2 cellular contexts compared by ENCODE assay signal in genomic region chr16:14602443-14602963, GRCh38.
TF ChIP-seq lines count a peak whose summit lies in the region.

No MANE protein-coding gene starts in this region.

TF ChIP-seq in A549, 52 proteins besides CTCF, POLR2A, EP300 and RAD21 (continued from another document):
- no peak for TF ChIP-seq ELK1 (IDR thresholded peaks at IDR 0.05; ENCODE audit: low read depth, low read length)
- no peak for TF ChIP-seq CBX2 (IDR thresholded peaks at IDR 0.05; ENCODE audit: borderline replicate concordance, low read depth)
- TF ChIP-seq NPAS2 (CRISPR knock-in tag; IDR thresholded peaks at IDR 0.05; ENCODE audit: borderline replicate concordance) = no peak
- no peak for TF ChIP-seq HES2 (IDR thresholded peaks at IDR 0.05)
- TF ChIP-seq MAFK (IDR thresholded peaks at IDR 0.05; ENCODE audit: partially characterized antibody) = no peak
- TF ChIP-seq HOXA7 (CRISPR knock-in tag; IDR thresholded peaks at IDR 0.05) = no peak
- TF ChIP-seq JUNB (IDR thresholded peaks at IDR 0.05) = no peak
- TF ChIP-seq, protein P1, sequence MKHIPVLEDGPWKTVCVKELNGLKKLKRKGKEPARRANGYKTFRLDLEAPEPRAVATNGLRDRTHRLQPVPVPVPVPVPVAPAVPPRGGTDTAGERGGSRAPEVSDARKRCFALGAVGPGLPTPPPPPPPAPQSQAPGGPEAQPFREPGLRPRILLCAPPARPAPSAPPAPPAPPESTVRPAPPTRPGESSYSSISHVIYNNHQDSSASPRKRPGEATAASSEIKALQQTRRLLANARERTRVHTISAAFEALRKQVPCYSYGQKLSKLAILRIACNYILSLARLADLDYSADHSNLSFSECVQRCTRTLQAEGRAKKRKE (CRISPR knock-in tag; IDR thresholded peaks at IDR 0.05; ENCODE audit: low read depth) = no peak

TF ChIP-seq in WTC11, 78 proteins besides CTCF, POLR2A, EP300 and RAD21 (continued from another document):
- TF ChIP-seq, protein P2, sequence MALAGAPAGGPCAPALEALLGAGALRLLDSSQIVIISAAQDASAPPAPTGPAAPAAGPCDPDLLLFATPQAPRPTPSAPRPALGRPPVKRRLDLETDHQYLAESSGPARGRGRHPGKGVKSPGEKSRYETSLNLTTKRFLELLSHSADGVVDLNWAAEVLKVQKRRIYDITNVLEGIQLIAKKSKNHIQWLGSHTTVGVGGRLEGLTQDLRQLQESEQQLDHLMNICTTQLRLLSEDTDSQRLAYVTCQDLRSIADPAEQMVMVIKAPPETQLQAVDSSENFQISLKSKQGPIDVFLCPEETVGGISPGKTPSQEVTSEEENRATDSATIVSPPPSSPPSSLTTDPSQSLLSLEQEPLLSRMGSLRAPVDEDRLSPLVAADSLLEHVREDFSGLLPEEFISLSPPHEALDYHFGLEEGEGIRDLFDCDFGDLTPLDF (CRISPR knock-in tag; IDR thresholded peaks at IDR 0.05) = no peak
- TF ChIP-seq ZNF263 (CRISPR knock-in tag; IDR thresholded peaks at IDR 0.05; ENCODE audit: low read depth) (no peak), MYBL2 (CRISPR knock-in tag; IDR thresholded peaks at IDR 0.05) (no peak), PRDM15 (CRISPR knock-in tag; IDR thresholded peaks at IDR 0.05) (no peak), ZNF396 (CRISPR knock-in tag; IDR thresholded peaks at IDR 0.05; ENCODE audit: borderline replicate concordance) (no peak), ZNF138 (CRISPR knock-in tag; conservative IDR thresholded peaks at IDR 0.05) (no peak), CREB1 (CRISPR knock-in tag; IDR thresholded peaks at IDR 0.05) (no peak), CREM (CRISPR knock-in tag; IDR thresholded peaks at IDR 0.05) (no peak), NR2C2 (CRISPR knock-in tag; IDR thresholded peaks at IDR 0.05) (no peak), TEAD1 (CRISPR knock-in tag; IDR thresholded peaks at IDR 0.05) (no peak)
- TF ChIP-seq, protein P3, sequence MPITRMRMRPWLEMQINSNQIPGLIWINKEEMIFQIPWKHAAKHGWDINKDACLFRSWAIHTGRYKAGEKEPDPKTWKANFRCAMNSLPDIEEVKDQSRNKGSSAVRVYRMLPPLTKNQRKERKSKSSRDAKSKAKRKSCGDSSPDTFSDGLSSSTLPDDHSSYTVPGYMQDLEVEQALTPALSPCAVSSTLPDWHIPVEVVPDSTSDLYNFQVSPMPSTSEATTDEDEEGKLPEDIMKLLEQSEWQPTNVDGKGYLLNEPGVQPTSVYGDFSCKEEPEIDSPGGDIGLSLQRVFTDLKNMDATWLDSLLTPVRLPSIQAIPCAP (CRISPR knock-in tag; IDR thresholded peaks at IDR 0.05) = no peak
